8 cellular contexts compared by ENCODE assay signal in the genomic region with DNA sequence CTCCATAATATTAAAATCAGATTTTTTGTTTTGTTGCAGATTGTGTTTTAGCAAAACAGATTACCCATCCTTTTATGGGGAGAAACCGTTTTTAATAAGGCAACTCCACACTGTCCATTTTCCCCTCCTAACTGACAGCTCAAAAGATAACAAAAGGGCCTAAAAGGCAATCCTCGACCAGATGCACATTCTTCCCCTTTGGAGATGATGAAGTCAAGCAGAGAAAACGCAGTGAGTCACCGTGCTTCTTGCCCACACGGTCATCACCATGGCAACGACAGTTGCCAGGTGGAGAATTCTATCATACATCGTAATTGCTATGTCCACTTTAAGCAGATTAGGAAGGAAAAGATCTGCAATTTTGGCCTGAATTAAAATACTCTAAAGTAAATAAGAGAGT.
DNase-seq lines count a peak whose midpoint lies in the region; ATAC-seq and TF ChIP-seq lines count a peak whose summit lies in the region.

No MANE protein-coding gene starts in this region.

- no peak overlapping the region for H3K4me3 ChIP-seq in lower lobe of right lung

- TF ChIP-seq CTCF in RWPE1 (conservative IDR thresholded peaks at IDR 0.05; ENCODE audit: low read depth) (no peak), lower lobe of right lung (IDR thresholded peaks at IDR 0.05) (no peak)

- ATAC-seq in GM18511 (IDR thresholded peaks at IDR 0.05; ENCODE audit: unreplicated experiment) (no peak), GM21381 (IDR thresholded peaks at IDR 0.05; ENCODE audit: unreplicated experiment) (no peak), lower lobe of right lung (no peak)

- CTCF ChIA-PET in RWPE1 (lab: Yijun Ruan, JAX) = no interaction called here

- intact Hi-C loops in head of caudate nucleus (cut with DNase I) = no loop called here
- intact Hi-C loops in lower lobe of right lung (cut with DNase I) = no loop called here

- no peaks in the 10 kb centered on the region for H3K36me3 ChIP-seq in lower lobe of right lung

- peak; percentile 41 for DNase-seq in Ammon's horn (ENCODE audit: low spot score)
- peak; percentile 73 for DNase-seq in MV-4-11 (lab: John Stamatoyannopoulos, UW)
- peak; percentile 80 for DNase-seq in RWPE1 (ENCODE audit: low spot score)
- DNase-seq in head of caudate nucleus = peak in 35 of 42 donors; percentile 12 to 81 (median 47)
- DNase-seq in lower lobe of right lung = no peak
- DNase-seq in globus pallidus (ENCODE audit: low spot score) = no peak

- H3K9me3 ChIP-seq in lower lobe of right lung = no peaks in the 10 kb centered on the region

- no peaks in the 10 kb centered on the region for H3K4me1 ChIP-seq in lower lobe of right lung

- no peak overlapping the region for H3K27ac ChIP-seq in RWPE1
- no peak overlapping the region for H3K27ac ChIP-seq in lower lobe of right lung

- POLR2A ChIA-PET in RWPE1 (lab: Yijun Ruan, JAX; ENCODE audit: low non-redundant PET) = no interaction called here

- H3K27me3 ChIP-seq in lower lobe of right lung (ENCODE audit: low read depth) = no peaks in the 10 kb centered on the region

Comparison
In these comparisons a context has a peak if more than half of its experiments do, and no peak if none do; other contexts are left out.
1. DNase-seq: peak in Ammon's horn (single experiment), MV-4-11 (single experiment), RWPE1 (single experiment) and head of caudate nucleus (35 of 42); none in lower lobe of right lung (single experiment) and globus pallidus (single experiment).